17 cellular contexts compared by ENCODE assay signal in genomic region chr4:118829107-118829506, GRCh38. TPM values are rescaled to one million over a fixed set of nuclear protein-coding genes. Genes with fewer than 3 reads are reported as not detected.
DNase-seq lines count a peak whose midpoint lies in the region; ATAC-seq, FAIRE-seq and TF ChIP-seq lines count a peak whose summit lies in the region.
"Had no signal": no experiment of that assay in that cellular context is flagged by ENCODE, and none has a peak within 500 bp of the region (broad histone marks: within the 10 kb centered on the region; RNA-seq: fewer than 3 reads in every experiment).

No MANE protein-coding gene starts in this region.

- TF ChIP-seq CTCF in astrocyte (IDR thresholded peaks at IDR 0.05; ENCODE audit: insufficient read depth, low read depth, low read length) (no peak), endothelial cell (IDR thresholded peaks at IDR 0.05; ENCODE audit: unreplicated experiment) (no peak)

- peak overlapping the region; percentile 5 for H3K27ac Mint-ChIP-seq in activated T-cell treated with anti-CD3 and anti-CD28 coated beads, Interleukin-2, amount 50 U/mL, for 72 hours
- peak overlapping the region; percentile 62 for H3K27ac Mint-ChIP-seq in astrocyte (ENCODE audit: unreplicated experiment)
- H3K27ac Mint-ChIP-seq in endothelial cell (ENCODE audit: unreplicated experiment) = peak overlapping the region; percentile 54
- H3K27ac Mint-ChIP-seq: GM23338 had no signal

- DNase-seq in activated T-cell treated with anti-CD3 and anti-CD28 coated beads, Interleukin-2, amount 50 U/mL, for 72 hours = no peak
- no peak for DNase-seq in activated T-cell treated with anti-CD3 and anti-CD28 coated beads, Interleukin-2, amount 50 U/mL, for 4 hours
- DNase-seq in astrocyte (ENCODE audit: low read depth) (no peak), endothelial cell (ENCODE audit: low spot score) (no peak), NCI-H1436 (lab: John Stamatoyannopoulos, UW) (no peak), GF-D8 (lab: John Stamatoyannopoulos, UW) (no peak)
- DNase-seq: 8988T, AML-193, DMS53, H9, IMR-90 had no signal

- H3K4me2 ChIP-seq in astrocyte (ENCODE audit: low read length) = peak overlapping the region; percentile 69
- H3K4me2 ChIP-seq: BLaER1, GM23338 had no signal

- H3K27me3 ChIP-seq in astrocyte (ENCODE audit: insufficient read depth, low read length) = no peaks in the 10 kb centered on the region
- H3K27me3 ChIP-seq: BLaER1 had no signal

- no peak for FAIRE-seq in astrocyte (lab: Jason Lieb, UNC)
- FAIRE-seq: GM12878, GM18507 had no signal

- H3K36me3 ChIP-seq in astrocyte (ENCODE audit: insufficient read depth, low read length) = peaks cover 75% of the 10 kb centered on the region

- H3K4me1 ChIP-seq in astrocyte (ENCODE audit: insufficient read depth, low read length) = peaks cover 41% of the 10 kb centered on the region

- H3K79me2 ChIP-seq in astrocyte (ENCODE audit: insufficient read depth, low read length) = peaks cover 99% of the 10 kb centered on the region

- H4K20me1 ChIP-seq in astrocyte (ENCODE audit: insufficient read depth, low read length) = peaks cover 98% of the 10 kb centered on the region

- H3K4me3 Mint-ChIP-seq in activated T-cell treated with anti-CD3 and anti-CD28 coated beads, Interleukin-2, amount 50 U/mL, for 72 hours = no peak overlapping the region
- no peak overlapping the region for H3K4me3 Mint-ChIP-seq in activated T-cell treated with anti-CD3 and anti-CD28 coated beads, Interleukin-2, amount 50 U/mL, for 4 hours
- H3K4me3 Mint-ChIP-seq in astrocyte (ENCODE audit: unreplicated experiment) (peak overlapping the region; percentile 7), endothelial cell (ENCODE audit: unreplicated experiment) (peak overlapping the region; percentile 43)
- H3K4me3 Mint-ChIP-seq: GM23338, H9 had no signal

- no peak for ATAC-seq in activated T-cell treated with anti-CD3 and anti-CD28 coated beads, Interleukin-2, amount 50 U/mL, for 72 hours (replicated peaks in 1 of 2)
- ATAC-seq in activated T-cell treated with anti-CD3 and anti-CD28 coated beads, Interleukin-2, amount 50 U/mL, for 4 hours = no peak
- ATAC-seq in HG02763 (IDR thresholded peaks at IDR 0.05; ENCODE audit: unreplicated experiment) = no peak
- ATAC-seq: GM12878, GM23338 had no signal

- peaks cover 51% of the 10 kb centered on the region for H3K4me1 Mint-ChIP-seq in activated T-cell treated with anti-CD3 and anti-CD28 coated beads, Interleukin-2, amount 50 U/mL, for 72 hours (ENCODE audit: low read depth)
- peaks cover 40% of the 10 kb centered on the region for H3K4me1 Mint-ChIP-seq in activated T-cell treated with anti-CD3 and anti-CD28 coated beads, Interleukin-2, amount 50 U/mL, for 4 hours (ENCODE audit: low read depth)
- H3K4me1 Mint-ChIP-seq in astrocyte (ENCODE audit: low read depth, unreplicated experiment) = peaks cover 57% of the 10 kb centered on the region
- H3K4me1 Mint-ChIP-seq in endothelial cell (ENCODE audit: unreplicated experiment) = peaks cover 36% of the 10 kb centered on the region

- H3K27ac ChIP-seq in astrocyte (ENCODE audit: low read depth, low read length) = no peak overlapping the region
- H3K27ac ChIP-seq: BLaER1, HL-60 had no signal

- H2AFZ ChIP-seq in astrocyte (ENCODE audit: low read depth, low read length) = no peak overlapping the region
- H2AFZ ChIP-seq: GM23338 had no signal

- H3K9me3 Mint-ChIP-seq in activated T-cell treated with anti-CD3 and anti-CD28 coated beads, Interleukin-2, amount 50 U/mL, for 72 hours = no peaks in the 10 kb centered on the region
- no peaks in the 10 kb centered on the region for H3K9me3 Mint-ChIP-seq in activated T-cell treated with anti-CD3 and anti-CD28 coated beads, Interleukin-2, amount 50 U/mL, for 4 hours
- H3K9me3 Mint-ChIP-seq in astrocyte (ENCODE audit: unreplicated experiment) = no peaks in the 10 kb centered on the region
- H3K9me3 Mint-ChIP-seq in endothelial cell (ENCODE audit: unreplicated experiment) = no peaks in the 10 kb centered on the region
- H3K9me3 Mint-ChIP-seq: GM23338, H9 had no signal

- H3K9me3 ChIP-seq in astrocyte (ENCODE audit: insufficient read depth, low read depth, low read length) = no peaks in the 10 kb centered on the region
- H3K9me3 ChIP-seq: BLaER1 had no signal

- no peak overlapping the region for H3K4me3 ChIP-seq in astrocyte (ENCODE audit: insufficient read depth, low read depth, low read length)
- H3K4me3 ChIP-seq: BLaER1, GM12878, GM23338 had no signal

- H3K27me3 Mint-ChIP-seq in activated T-cell treated with anti-CD3 and anti-CD28 coated beads, Interleukin-2, amount 50 U/mL, for 72 hours (ENCODE audit: low read depth) = no peaks in the 10 kb centered on the region
- H3K27me3 Mint-ChIP-seq in activated T-cell treated with anti-CD3 and anti-CD28 coated beads, Interleukin-2, amount 50 U/mL, for 4 hours (ENCODE audit: low read depth) = no peaks in the 10 kb centered on the region
- H3K27me3 Mint-ChIP-seq in astrocyte (ENCODE audit: low read depth, unreplicated experiment) (no peaks in the 10 kb centered on the region), endothelial cell (ENCODE audit: unreplicated experiment) (peaks cover 2% of the 10 kb centered on the region)

- H3K9ac ChIP-seq in astrocyte (ENCODE audit: low read length) = no peak overlapping the region
- H3K9ac ChIP-seq: BLaER1 had no signal

- H3K36me3 Mint-ChIP-seq in activated T-cell treated with anti-CD3 and anti-CD28 coated beads, Interleukin-2, amount 50 U/mL, for 72 hours (ENCODE audit: insufficient read depth in 2 of 2) = peaks cover 19 to 22% of the 10 kb centered on the region in 2 donors
- peaks cover 40% of the 10 kb centered on the region for H3K36me3 Mint-ChIP-seq in activated T-cell treated with anti-CD3 and anti-CD28 coated beads, Interleukin-2, amount 50 U/mL, for 4 hours (ENCODE audit: insufficient read depth)
- H3K36me3 Mint-ChIP-seq in astrocyte (ENCODE audit: low read depth, unreplicated experiment) = peaks cover 24% of the 10 kb centered on the region
- H3K36me3 Mint-ChIP-seq in endothelial cell (ENCODE audit: low read depth, unreplicated experiment) = peaks cover 45% of the 10 kb centered on the region

RNA-seq across cellular contexts. Expression of gene SEC24D, which starts 6.8 kb away (rescaled TPM):
- 10 to 100 TPM; 41.5 to 60.4 TPM for total RNA-seq in activated T-cell treated with anti-CD3 and anti-CD28 coated beads, Interleukin-2, amount 50 U/mL, for 72 hours
- 10 to 100 TPM; 24.4 to 32.7 (median 30.7) TPM for total RNA-seq in activated T-cell treated with anti-CD3 and anti-CD28 coated beads, Interleukin-2, amount 50 U/mL, for 4 hours
- total RNA-seq in astrocyte (187 and 188 TPM in 2 replicates), endothelial cell (ENCODE audit: unreplicated experiment) (70.4 TPM)

RNA-seq across cellular contexts. Expression of gene SYNPO2, which starts 59.5 kb away (rescaled TPM):
- under 1 TPM; 0.31 to 0.35 TPM for total RNA-seq in activated T-cell treated with anti-CD3 and anti-CD28 coated beads, Interleukin-2, amount 50 U/mL, for 72 hours
- total RNA-seq in activated T-cell treated with anti-CD3 and anti-CD28 coated beads, Interleukin-2, amount 50 U/mL, for 4 hours = under 1 TPM; 0.15 to 0.27 (median 0.24) TPM
- total RNA-seq in astrocyte (4.2 and 4.7 TPM in 2 replicates), endothelial cell (ENCODE audit: unreplicated experiment) (1.1 TPM)

Comparison
In these comparisons a context has a peak if more than half of its experiments do, and no peak if none do; other contexts are left out.
1. H3K27ac Mint-ChIP-seq: peak in every context shown above with its lines; median percentile 62 in astrocyte; 54 in endothelial cell; 5 in activated T-cell treated with anti-CD3 and anti-CD28 coated beads, Interleukin-2, amount 50 U/mL, for 72 hours.
2. H3K4me3 Mint-ChIP-seq: peak in astrocyte (single experiment) and endothelial cell (single experiment); none in activated T-cell treated with anti-CD3 and anti-CD28 coated beads, Interleukin-2, amount 50 U/mL, for 72 hours (0 of 2) and activated T-cell treated with anti-CD3 and anti-CD28 coated beads, Interleukin-2, amount 50 U/mL, for 4 hours (single experiment).